ENCODE assay signal across 8 cellular contexts in the genomic region with DNA sequence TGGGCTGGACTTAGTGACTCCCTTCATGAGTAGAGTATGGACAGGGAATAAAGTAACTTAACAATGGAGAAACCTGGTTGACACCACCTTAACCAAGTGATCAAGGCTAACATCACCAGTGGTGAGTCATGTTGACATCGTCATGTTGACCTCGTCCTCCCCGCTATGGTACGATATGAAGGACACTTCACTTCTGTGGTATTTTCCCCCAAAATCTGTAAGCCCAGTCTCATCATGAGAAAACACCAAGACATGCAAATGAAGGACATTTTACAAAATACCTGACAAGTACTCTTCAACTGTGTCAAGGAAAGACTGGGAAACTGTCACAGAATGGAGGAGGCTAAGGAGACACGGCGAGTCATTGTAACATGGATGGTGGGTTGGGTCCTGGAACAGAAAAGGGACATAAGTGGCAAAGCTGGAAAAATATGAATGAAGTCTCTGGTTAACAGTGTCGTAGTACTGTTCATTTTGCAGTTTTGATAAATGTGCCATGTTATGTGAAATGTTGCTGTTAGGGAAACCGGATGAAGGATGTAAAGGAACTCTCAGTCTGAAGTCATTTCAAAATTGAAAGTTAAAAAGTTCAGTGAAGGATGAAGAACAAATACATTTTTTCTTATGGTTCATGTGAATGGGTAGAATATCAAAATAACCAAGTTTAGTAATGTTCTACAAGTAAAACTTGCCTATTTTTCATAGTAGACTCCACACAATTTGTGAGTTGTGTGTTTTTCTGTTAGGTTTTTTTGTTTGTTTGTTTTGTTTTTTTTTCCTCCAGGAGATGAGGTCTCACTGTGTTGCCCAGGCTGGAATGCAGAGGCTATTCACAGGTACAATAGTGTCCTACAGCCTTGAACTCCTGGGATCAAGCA.
A peak's percentile ranks its signal among the peaks of the same experiment; 100 is the strongest.
DNase-seq lines count a peak whose midpoint lies in the region; ATAC-seq lines count a peak whose summit lies in the region.

No MANE protein-coding gene starts in this region.

- H3K27me3 Mint-ChIP-seq in activated T-helper 17 cell treated with anti-CD3 and anti-CD28 coated beads, Interleukin-2, amount 50 U/mL, for 72 hours, result no peaks in the 10 kb centered on the region

- ATAC-seq in GM19023 (IDR thresholded peaks at IDR 0.05; ENCODE audit: unreplicated experiment), result peak; percentile 84
- ATAC-seq in HG03060 (IDR thresholded peaks at IDR 0.05; ENCODE audit: low read depth, unreplicated experiment), result peak; percentile 63
- peak; percentile 94 for ATAC-seq in activated T-helper 17 cell treated with anti-CD3 and anti-CD28 coated beads, Interleukin-2, amount 50 U/mL, for 72 hours (replicated peaks)

- H3K9me3 Mint-ChIP-seq in activated T-helper 17 cell treated with anti-CD3 and anti-CD28 coated beads, Interleukin-2, amount 50 U/mL, for 72 hours, result no peaks in the 10 kb centered on the region

- H3K36me3 Mint-ChIP-seq in activated T-helper 17 cell treated with anti-CD3 and anti-CD28 coated beads, Interleukin-2, amount 50 U/mL, for 72 hours (ENCODE audit: low read depth), result peaks cover 17% of the 10 kb centered on the region

- H3K4me1 Mint-ChIP-seq in activated T-helper 17 cell treated with anti-CD3 and anti-CD28 coated beads, Interleukin-2, amount 50 U/mL, for 72 hours, result peaks cover 30% of the 10 kb centered on the region

- peak overlapping the region; percentile 96 for H3K27ac Mint-ChIP-seq in activated T-helper 17 cell treated with anti-CD3 and anti-CD28 coated beads, Interleukin-2, amount 50 U/mL, for 72 hours

- peak overlapping the region; percentile 79 for H3K4me3 Mint-ChIP-seq in activated T-helper 17 cell treated with anti-CD3 and anti-CD28 coated beads, Interleukin-2, amount 50 U/mL, for 72 hours

- DNase-seq in A172 (ENCODE audit: low spot score) (peak; percentile 12), SK-N-DZ (ENCODE audit: low spot score) (no peak), NCI-H2081 treated with DMSO at 0.1 percent for 48 hours (lab: John Stamatoyannopoulos, UW) (no peak), NAMALWA (ENCODE audit: low spot score) (no peak), superior temporal gyrus (ENCODE audit: extremely low spot score) (no peak)
